ENCODE assay signal across 7 cellular contexts in genomic region chr6:72622094-72622540, GRCh38.
DNase-seq lines count a peak whose midpoint lies in the region; ATAC-seq and TF ChIP-seq lines count a peak whose summit lies in the region.

No MANE protein-coding gene starts in this region.

- peak; percentile 18 for DNase-seq in NCI-H2171 treated with DMSO at 0.1 percent for 48 hours (lab: John Stamatoyannopoulos, UW)
- peak; percentile 58 to 59 for DNase-seq in activated CD4-positive, alpha-beta T cell treated with anti-CD3 and anti-CD28 coated beads, Interleukin-2, amount 50 U/mL, for 48 hours
- DNase-seq in effector memory CD8-positive, alpha-beta T cell = peak; percentile 38 to 50 (median 47)
- peak; percentile 81 to 83 for DNase-seq in stimulated activated naive CD8-positive, alpha-beta T cell treated with anti-CD3 and anti-CD28 coated beads, Interleukin-15, amount 100 ng/mL, for 72 hours

- no peaks in the 10 kb centered on the region for H3K27me3 Mint-ChIP-seq in effector memory CD8-positive, alpha-beta T cell
- no peaks in the 10 kb centered on the region for H3K27me3 Mint-ChIP-seq in stimulated activated naive CD8-positive, alpha-beta T cell treated with anti-CD3 and anti-CD28 coated beads, Interleukin-15, amount 100 ng/mL, for 72 hours

- H3K4me3 ChIP-seq in muscle layer of colon (ENCODE audit: low read depth in 1 of 2, low read length in 2 of 2) = peak overlapping the region; percentile 53 to 85

- peak overlapping the region; percentile 90 for H3K4me3 Mint-ChIP-seq in effector memory CD8-positive, alpha-beta T cell
- H3K4me3 Mint-ChIP-seq in stimulated activated naive CD8-positive, alpha-beta T cell treated with anti-CD3 and anti-CD28 coated beads, Interleukin-15, amount 100 ng/mL, for 72 hours = peak overlapping the region; percentile 90 to 98

- no peaks in the 10 kb centered on the region for H3K9me3 Mint-ChIP-seq in effector memory CD8-positive, alpha-beta T cell
- H3K9me3 Mint-ChIP-seq in stimulated activated naive CD8-positive, alpha-beta T cell treated with anti-CD3 and anti-CD28 coated beads, Interleukin-15, amount 100 ng/mL, for 72 hours = no peaks in the 10 kb centered on the region

- no peak overlapping the region for H3K27ac Mint-ChIP-seq in effector memory CD8-positive, alpha-beta T cell
- peak overlapping the region in 1 of 2 donors; percentile 96 for H3K27ac Mint-ChIP-seq in stimulated activated naive CD8-positive, alpha-beta T cell treated with anti-CD3 and anti-CD28 coated beads, Interleukin-15, amount 100 ng/mL, for 72 hours

- peaks cover 3% of the 10 kb centered on the region for H3K36me3 Mint-ChIP-seq in effector memory CD8-positive, alpha-beta T cell (ENCODE audit: insufficient read depth)

- H3K9ac ChIP-seq in muscle layer of colon (ENCODE audit: low read length) = no peak overlapping the region

- peaks cover 17 to 38% of the 10 kb centered on the region in 2 donors for H3K27me3 ChIP-seq in muscle layer of colon (ENCODE audit: control insufficient read depth in 1 of 2, insufficient read depth in 2 of 2, low read length in 2 of 2)

- TF ChIP-seq POLR2A in GM15510 (IDR thresholded peaks at IDR 0.05; ENCODE audit: borderline replicate concordance, extremely low read depth, insufficient read length) = peak; percentile 55

- peaks cover 23 to 49% of the 10 kb centered on the region in 2 donors for H3K4me1 Mint-ChIP-seq in effector memory CD8-positive, alpha-beta T cell (ENCODE audit: low read depth in 2 of 2)
- peaks cover 70% of the 10 kb centered on the region for H3K4me1 Mint-ChIP-seq in stimulated activated naive CD8-positive, alpha-beta T cell treated with anti-CD3 and anti-CD28 coated beads, Interleukin-15, amount 100 ng/mL, for 72 hours

- H3K9me3 ChIP-seq in muscle layer of colon (ENCODE audit: low read length) = no peaks in the 10 kb centered on the region

- peaks cover 30% of the 10 kb centered on the region for H3K4me1 ChIP-seq in muscle layer of colon (ENCODE audit: insufficient read depth, low read length)

- no peak overlapping the region for H3K27ac ChIP-seq in muscle layer of colon (ENCODE audit: low read depth, low read length)

- H3K36me3 ChIP-seq in muscle layer of colon (ENCODE audit: insufficient read depth, low read length) = no peaks in the 10 kb centered on the region

- peak; percentile 33 for ATAC-seq in HG02678 (IDR thresholded peaks at IDR 0.05; ENCODE audit: unreplicated experiment)
- peak; percentile 61 for ATAC-seq in effector memory CD8-positive, alpha-beta T cell (replicated peaks)
- ATAC-seq in stimulated activated naive CD8-positive, alpha-beta T cell treated with anti-CD3 and anti-CD28 coated beads, Interleukin-15, amount 100 ng/mL, for 72 hours = peak; percentile 50

Comparison
In these comparisons a context has a peak if more than half of its experiments do, and no peak if none do; other contexts are left out.
1. DNase-seq: peak in every context shown above with its lines; median percentile 82 in stimulated activated naive CD8-positive, alpha-beta T cell treated with anti-CD3 and anti-CD28 coated beads, Interleukin-15, amount 100 ng/mL, for 72 hours; 58 in activated CD4-positive, alpha-beta T cell treated with anti-CD3 and anti-CD28 coated beads, Interleukin-2, amount 50 U/mL, for 48 hours; 47 in effector memory CD8-positive, alpha-beta T cell; 18 in NCI-H2171 treated with DMSO at 0.1 percent for 48 hours.